Comparison of ENCODE assay signal across 26 cellular contexts in the genomic region with DNA sequence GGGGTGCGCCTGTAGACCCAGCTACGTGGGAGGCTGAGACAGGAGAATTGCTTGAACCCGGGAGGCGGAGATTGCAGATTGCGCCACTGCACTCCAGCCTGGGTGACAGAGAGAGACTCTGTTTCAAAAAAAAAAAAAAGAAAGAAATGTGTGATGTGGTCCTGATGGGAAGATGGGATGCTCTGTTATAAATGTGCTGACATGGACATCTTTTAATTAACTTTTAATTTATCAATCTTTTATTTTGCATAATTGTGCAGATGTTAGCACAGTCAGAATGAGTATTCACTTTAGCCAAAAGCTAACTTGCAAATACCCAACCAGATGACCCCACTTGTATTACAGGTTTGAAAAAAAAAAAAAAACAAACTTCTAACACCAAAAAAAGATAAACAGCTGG. TPM values are rescaled to one million over a fixed set of nuclear protein-coding genes. Genes with fewer than 3 reads are reported as not detected.
DNase-seq lines count a peak whose midpoint lies in the region; ATAC-seq, FAIRE-seq and TF ChIP-seq lines count a peak whose summit lies in the region.
"Had no signal": no experiment of that assay in that cellular context is flagged by ENCODE, and none has a peak within 500 bp of the region (broad histone marks: within the 10 kb centered on the region; RNA-seq: fewer than 3 reads in every experiment).

No MANE protein-coding gene starts in this region.

- 88% methylated on average over 4 of the region's 5 CpGs for WGBS in mammary epithelial cell (ENCODE audit: low coverage, missing lambda C conversion rate)
- WGBS in A549 (ENCODE audit: missing lambda C conversion rate) = 93% methylated on average over 5 of the region's 5 CpGs

- in situ Hi-C loops in mammary epithelial cell (cut with MboI; ENCODE audit: low sequenced_read_pairs in 2 of 2) = no loop called here

- H3K79me2 ChIP-seq in mammary epithelial cell (ENCODE audit: insufficient read depth, low read length) = no peaks in the 10 kb centered on the region

- no peak overlapping the region for H3K4me3 Mint-ChIP-seq in MCF 10A (ENCODE audit: unreplicated experiment)
- H3K4me3 Mint-ChIP-seq: CD14-positive monocyte; CD4-positive, alpha-beta memory T cell; CD4-positive, CD25-positive, alpha-beta regulatory T cell; CD8-positive, alpha-beta memory T cell had no signal

- no peak for TF ChIP-seq POLR2A in A549 (IDR thresholded peaks at IDR 0.05; ENCODE audit: low read length)

- POLR2A ChIA-PET in MCF 10A (lab: Yijun Ruan, JAX) (interaction anchor here (1.5 to 3.4 kb wide), 2 partner anchors 9 to 25 kb away, joined by 4 to 23 read pairs; a partner anchor contains a TSS), A549 (lab: Yijun Ruan, JAX) (interaction anchor here (1.3 kb wide), 1 partner anchor 24 kb away, joined by 5 read pairs; a partner anchor contains a TSS)

- H3K36me3 Mint-ChIP-seq in MCF 10A (ENCODE audit: insufficient read depth, unreplicated experiment) = no peaks in the 10 kb centered on the region
- H3K36me3 Mint-ChIP-seq: CD14-positive monocyte; CD4-positive, alpha-beta memory T cell; CD4-positive, CD25-positive, alpha-beta regulatory T cell; CD8-positive, alpha-beta memory T cell had no signal

- H3K27me3 ChIP-seq in mammary epithelial cell (ENCODE audit: insufficient read depth, low read length) = no peaks in the 10 kb centered on the region
- H3K27me3 ChIP-seq: BE2C, BLaER1 had no signal

- peaks cover 6% of the 10 kb centered on the region for H3K4me1 Mint-ChIP-seq in MCF 10A (ENCODE audit: insufficient read depth, unreplicated experiment)
- H3K4me1 Mint-ChIP-seq: CD4-positive, alpha-beta memory T cell; CD4-positive, CD25-positive, alpha-beta regulatory T cell had no signal

- no peaks in the 10 kb centered on the region for H3K9me3 Mint-ChIP-seq in MCF 10A (ENCODE audit: unreplicated experiment)
- H3K9me3 Mint-ChIP-seq: CD4-positive, alpha-beta memory T cell; CD8-positive, alpha-beta memory T cell had no signal

- no peak overlapping the region for H2AFZ ChIP-seq in mammary epithelial cell (ENCODE audit: low read depth, low read length)

- BruUV-seq in MCF 10A (replicated peaks; lab: Mats Ljungman, UMichigan) = no TSS peak
- no TSS peak for BruUV-seq in mammary epithelial cell (replicated peaks; lab: Mats Ljungman, UMichigan)

- H4K20me1 ChIP-seq in mammary epithelial cell (ENCODE audit: insufficient read depth, low read length) = no peaks in the 10 kb centered on the region
- H4K20me1 ChIP-seq: BLaER1 had no signal

- no peaks in the 10 kb centered on the region for H3K36me3 ChIP-seq in mammary epithelial cell (ENCODE audit: insufficient read depth, low read length)
- H3K36me3 ChIP-seq: BE2C, BLaER1 had no signal

- H3K27ac ChIP-seq in mammary epithelial cell (ENCODE audit: insufficient read depth, low read depth, low read length) (no peak overlapping the region), A549 (no peak overlapping the region), VCaP (peak overlapping the region; percentile 66)
- H3K27ac ChIP-seq: 22Rv1, BLaER1 had no signal

- DNase-seq in MCF 10A (ENCODE audit: unreplicated experiment) = no peak
- DNase-seq in mammary epithelial cell = no peak
- no peak for DNase-seq in A549 (ENCODE audit: low read depth in 1 of 2, low spot score in 1 of 2)
- no peak for DNase-seq in NCI-H1694 treated with DMSO at 0.1 percent for 48 hours (lab: John Stamatoyannopoulos, UW)
- no peak for DNase-seq in Right ventricle myocardium superior
- DNase-seq: ACHN; BE2C; C1 segment of cervical spinal cord; CD4-positive, alpha-beta memory T cell; CD4-positive, CD25-positive, alpha-beta regulatory T cell; CD8-positive, alpha-beta memory T cell; COR-L47; DMS 273 treated with DMSO at 0.1 percent for 48 hours; DMS153; DMS53; DMS79; DND-41; EL; GDM1 had no signal

- no peaks in the 10 kb centered on the region for H3K27me3 Mint-ChIP-seq in MCF 10A (ENCODE audit: insufficient read depth, unreplicated experiment)
- H3K27me3 Mint-ChIP-seq: CD4-positive, alpha-beta memory T cell had no signal

- H3K27ac Mint-ChIP-seq in MCF 10A (ENCODE audit: low read depth, unreplicated experiment) = peak overlapping the region; percentile 65
- H3K27ac Mint-ChIP-seq: CD14-positive monocyte; CD4-positive, alpha-beta memory T cell had no signal

- H3K4me1 ChIP-seq in mammary epithelial cell (ENCODE audit: insufficient read depth, low read length) (no peaks in the 10 kb centered on the region), A549 (peaks cover 43% of the 10 kb centered on the region)
- H3K4me1 ChIP-seq: BE2C, BLaER1 had no signal

- H3K4me3 ChIP-seq in mammary epithelial cell (replicated peaks in 1 of 3; ENCODE audit: insufficient read depth in 1 of 3, low read depth in 2 of 3, low read length in 3 of 3) = no peak overlapping the region
- no peak overlapping the region for H3K4me3 ChIP-seq in A549
- H3K4me3 ChIP-seq: BLaER1, GM12878 had no signal

- no peaks in the 10 kb centered on the region for H3K9me3 ChIP-seq in mammary epithelial cell (replicated peaks; ENCODE audit: insufficient read depth, low read length)
- no peaks in the 10 kb centered on the region for H3K9me3 ChIP-seq in A549
- H3K9me3 ChIP-seq: BE2C, BLaER1 had no signal

- TF ChIP-seq RAD21 in A549 (conservative IDR thresholded peaks at IDR 0.05 in 1 of 2, IDR thresholded peaks at IDR 0.05 in 1 of 2) = no peak

- TF ChIP-seq CTCF in MCF 10A (IDR thresholded peaks at IDR 0.05; ENCODE audit: unreplicated experiment) = no peak
- no peak for TF ChIP-seq CTCF in mammary epithelial cell (conservative IDR thresholded peaks at IDR 0.05 in 1 of 2, IDR thresholded peaks at IDR 0.05 in 1 of 2; ENCODE audit: extremely low read depth in 1 of 2, insufficient read depth in 1 of 2, low read depth in 1 of 2, low read length in 2 of 2)
- no peak for TF ChIP-seq CTCF in A549 (IDR thresholded peaks at IDR 0.05)
- no peak for TF ChIP-seq CTCF in VCaP (conservative IDR thresholded peaks at IDR 0.05)

- no peak for TF ChIP-seq EP300 in A549 (IDR thresholded peaks at IDR 0.05)

- H3K4me2 ChIP-seq in mammary epithelial cell (ENCODE audit: insufficient read depth, low read depth, low read length) (no peak overlapping the region), A549 (no peak overlapping the region)
- H3K4me2 ChIP-seq: BLaER1 had no signal

- dilution Hi-C loops in mammary epithelial cell (cut with HindIII; ENCODE audit: low sequenced_read_pairs) = no loop called here

- no peak overlapping the region for H3K9ac ChIP-seq in mammary epithelial cell (ENCODE audit: insufficient read depth, low read length)
- H3K9ac ChIP-seq: BLaER1 had no signal

- intact Hi-C loops in MCF 10A (cut with micrococcal nuclease) (no loop called here), mammary epithelial cell (cut with micrococcal nuclease) (no loop called here), Right ventricle myocardium superior (cut with DNase I) (no loop called here)

- ATAC-seq in A549 (no peak), Right ventricle myocardium superior (ENCODE audit: poor library complexity) (no peak)
- ATAC-seq: GM12878 had no signal

- CTCF ChIA-PET in MCF 10A (lab: Yijun Ruan, JAX) = interaction anchor here (0.7 to 2.1 kb wide), 5 partner anchors 17 to 218 kb away, joined by 3 to 6 read pairs (median 4); no protein-coding TSS in a partner anchor
- CTCF ChIA-PET in mammary epithelial cell (lab: Charles Lee; ENCODE audit: low non-redundant PET) = no interaction called here
- CTCF ChIA-PET in A549 (lab: Yijun Ruan, JAX) = interaction anchor here (0.7 to 1.5 kb wide), 10 partner anchors 9 to 965 kb away, joined by 3 to 6 read pairs (median 3); no protein-coding TSS in a partner anchor

- no peak for FAIRE-seq in A549 (lab: Jason Lieb, UNC)
- FAIRE-seq: GM12878, GM12892, GM18507 had no signal

TF ChIP-seq in A549, 52 proteins besides CTCF, POLR2A, EP300 and RAD21:
- TF ChIP-seq MAFK (IDR thresholded peaks at IDR 0.05; ENCODE audit: partially characterized antibody) (peak; percentile 75), HOXB5 (CRISPR knock-in tag; IDR thresholded peaks at IDR 0.05) (no peak), FOSB (CRISPR knock-in tag; IDR thresholded peaks at IDR 0.05) (no peak), CEBPB (IDR thresholded peaks at IDR 0.05) (no peak), JUNB (IDR thresholded peaks at IDR 0.05) (no peak)

RNA-seq across cellular contexts. Expression of a gene that starts 23.8 kb away (rescaled TPM):
- total RNA-seq in MCF 10A (2022) (41.6 and 46.1 TPM in 2 replicates), mammary epithelial cell (10 to 100 TPM; 36.4 to 54.8 TPM), Right ventricle myocardium superior (49.0 TPM)
- polyA plus RNA-seq in mammary epithelial cell (11.1 TPM), A549 (2011; rRNA removed) (31.3 and 32.8 TPM in 2 replicates), A549 (2017; fragmentation: RNase III; extraction: RNeasy Plus Mini Kit Qiagen cat#74134 plus additional on column Dnase treatment) (31.0 to 31.8 TPM (median 31.4 TPM) in 3 replicates)
- 26.1 TPM for polyA minus RNA-seq in mammary epithelial cell
- 6.2 and 6.6 TPM in 2 replicates for polyA plus RNA-seq in A549 (2012; cell fraction: cytosol; rRNA removed)
- 4.2 and 7.8 TPM in 2 replicates for polyA plus RNA-seq in A549 (2012; cell fraction: nucleus; rRNA removed)
- 20.9 and 23.6 TPM in 2 replicates for polyA minus RNA-seq in A549 (2011; rRNA and poly(A)+ RNA removed)
